In the genomic region with DNA sequence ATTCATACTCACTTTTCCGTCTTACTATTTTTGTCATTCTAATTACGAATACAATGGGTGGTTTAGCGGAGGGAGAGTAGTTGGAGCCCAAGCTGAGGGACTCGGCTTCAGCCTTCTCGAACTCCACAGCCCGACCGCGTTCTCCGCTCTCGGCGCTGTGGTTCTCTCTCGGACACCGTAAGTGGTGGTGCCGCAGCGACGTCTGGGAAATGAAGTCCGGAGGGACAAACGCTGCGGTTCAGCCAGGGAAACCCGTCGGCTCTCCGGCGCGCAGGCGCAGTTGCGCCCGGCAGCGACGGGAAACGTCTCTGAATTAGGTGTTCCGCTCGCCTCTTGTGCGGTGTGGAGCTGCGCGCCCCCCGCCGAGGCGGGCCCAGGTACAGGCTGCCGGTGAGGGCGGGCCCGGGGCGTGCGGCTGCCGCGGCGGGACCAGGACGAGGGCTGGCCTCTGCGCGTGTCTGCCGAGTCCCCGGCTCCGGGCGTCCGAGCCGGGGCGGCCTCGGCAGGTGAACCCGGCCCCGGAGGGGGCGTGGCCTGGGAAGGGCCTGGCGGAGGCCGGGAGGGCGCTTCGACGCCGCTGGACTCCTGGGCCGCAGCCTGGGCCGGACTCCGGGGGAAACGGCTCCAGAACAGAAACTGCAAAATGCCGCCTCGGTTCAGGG, we compare ENCODE assay signal across 1 cellular context.
TF ChIP-seq lines count a peak whose summit lies in the region.

ZNF879 (plus strand) TSS at position 277 of the 662 bp plus-strand sequence. CDS start 1,201 bp downstream, outside the sequence.

TF ChIP-seq in HEK293, 187 proteins besides CTCF, POLR2A, EP300 and RAD21 (continued from another document and continues in another):
- TF ChIP-seq, protein P1, sequence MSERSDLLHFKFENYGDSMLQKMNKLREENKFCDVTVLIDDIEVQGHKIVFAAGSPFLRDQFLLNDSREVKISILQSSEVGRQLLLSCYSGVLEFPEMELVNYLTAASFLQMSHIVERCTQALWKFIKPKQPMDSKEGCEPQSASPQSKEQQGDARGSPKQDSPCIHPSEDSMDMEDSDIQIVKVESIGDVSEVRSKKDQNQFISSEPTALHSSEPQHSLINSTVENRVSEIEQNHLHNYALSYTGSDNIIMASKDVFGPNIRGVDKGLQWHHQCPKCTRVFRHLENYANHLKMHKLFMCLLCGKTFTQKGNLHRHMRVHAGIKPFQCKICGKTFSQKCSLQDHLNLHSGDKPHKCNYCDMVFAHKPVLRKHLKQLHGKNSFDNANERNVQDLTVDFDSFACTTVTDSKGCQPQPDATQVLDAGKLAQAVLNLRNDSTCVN (tag by site-specific recombination; optimal IDR thresholded peaks at IDR 0.05): peak; percentile 59
- TF ChIP-seq, protein P2, sequence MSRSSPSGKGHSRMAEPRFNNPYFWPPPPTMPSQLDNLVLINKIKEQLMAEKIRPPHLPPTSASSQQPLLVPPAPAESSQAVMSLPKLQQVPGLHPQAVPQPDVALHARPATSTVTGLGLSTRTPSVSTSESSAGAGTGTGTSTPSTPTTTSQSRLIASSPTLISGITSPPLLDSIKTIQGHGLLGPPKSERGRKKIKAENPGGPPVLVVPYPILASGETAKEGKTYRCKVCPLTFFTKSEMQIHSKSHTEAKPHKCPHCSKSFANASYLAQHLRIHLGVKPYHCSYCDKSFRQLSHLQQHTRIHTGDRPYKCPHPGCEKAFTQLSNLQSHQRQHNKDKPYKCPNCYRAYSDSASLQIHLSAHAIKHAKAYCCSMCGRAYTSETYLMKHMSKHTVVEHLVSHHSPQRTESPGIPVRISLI (tag by site-specific recombination; IDR thresholded peaks at IDR 0.05): no peak
- no peak for TF ChIP-seq ZIC2 (tag by site-specific recombination; IDR thresholded peaks at IDR 0.05)
- peak; percentile 70; the same call in 1 of the 2 replicates for TF ChIP-seq ZNF2 (tag by site-specific recombination; IDR thresholded peaks at IDR 0.05)
- TF ChIP-seq ZNF140 (tag by site-specific recombination; IDR thresholded peaks at IDR 0.05): peak; percentile 34; the same call in 1 of the 2 replicates
- no peak for TF ChIP-seq ZNF704 (tag by site-specific recombination; IDR thresholded peaks at IDR 0.05)
- no peak for TF ChIP-seq ZNF391 (tag by site-specific recombination; IDR thresholded peaks at IDR 0.05; ENCODE audit: borderline replicate concordance, low read depth)
- no peak for TF ChIP-seq ZNF184 (tag by site-specific recombination; IDR thresholded peaks at IDR 0.05)
- no peak for TF ChIP-seq INSM2 (tag by site-specific recombination; IDR thresholded peaks at IDR 0.05)
- TF ChIP-seq ZNF341 (tag by site-specific recombination; IDR thresholded peaks at IDR 0.05; ENCODE audit: low read depth): 0 out of 2 replicates have a peak, but pooled peaks have one; percentile 16
- TF ChIP-seq ZNF473 (tag by site-specific recombination; IDR thresholded peaks at IDR 0.05): no peak
- no peak for TF ChIP-seq ZNF24 (tag by site-specific recombination; IDR thresholded peaks at IDR 0.05)
- peak; percentile 44; the same call in 1 of the 2 replicates for TF ChIP-seq ZBTB11 (tag by site-specific recombination; conservative IDR thresholded peaks at IDR 0.05; ENCODE audit: low read depth)
- 0 out of 2 replicates have a peak, but pooled peaks have one; percentile 26 for TF ChIP-seq ZBTB20 (tag by site-specific recombination; IDR thresholded peaks at IDR 0.05)
- no peak for TF ChIP-seq ZNF121 (tag by site-specific recombination; IDR thresholded peaks at IDR 0.05)
- TF ChIP-seq BCL11B (tag by site-specific recombination; IDR thresholded peaks at IDR 0.05; ENCODE audit: low read depth): no peak
- TF ChIP-seq ZFP3 (tag by site-specific recombination; IDR thresholded peaks at IDR 0.05; ENCODE audit: low read depth): no peak
- TF ChIP-seq GLI4 (tag by site-specific recombination; IDR thresholded peaks at IDR 0.05): no peak
- 0 out of 2 replicates have a peak, but pooled peaks have one; percentile 29 for TF ChIP-seq KLF10 (tag by site-specific recombination; IDR thresholded peaks at IDR 0.05)
- TF ChIP-seq ZNF561 (tag by site-specific recombination; IDR thresholded peaks at IDR 0.05; ENCODE audit: borderline replicate concordance): no peak; the same call in 1 of the 2 replicates
- TF ChIP-seq SALL2 (tag by site-specific recombination; IDR thresholded peaks at IDR 0.05; ENCODE audit: borderline replicate concordance): no peak
- no peak for TF ChIP-seq ZNF776 (tag by site-specific recombination; IDR thresholded peaks at IDR 0.05; ENCODE audit: borderline replicate concordance)
- TF ChIP-seq, protein P3, sequence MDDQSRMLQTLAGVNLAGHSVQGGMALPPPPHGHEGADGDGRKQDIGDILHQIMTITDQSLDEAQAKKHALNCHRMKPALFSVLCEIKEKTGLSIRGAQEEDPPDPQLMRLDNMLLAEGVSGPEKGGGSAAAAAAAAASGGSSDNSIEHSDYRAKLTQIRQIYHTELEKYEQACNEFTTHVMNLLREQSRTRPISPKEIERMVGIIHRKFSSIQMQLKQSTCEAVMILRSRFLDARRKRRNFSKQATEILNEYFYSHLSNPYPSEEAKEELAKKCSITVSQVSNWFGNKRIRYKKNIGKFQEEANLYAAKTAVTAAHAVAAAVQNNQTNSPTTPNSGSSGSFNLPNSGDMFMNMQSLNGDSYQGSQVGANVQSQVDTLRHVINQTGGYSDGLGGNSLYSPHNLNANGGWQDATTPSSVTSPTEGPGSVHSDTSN (CRISPR knock-in tag; IDR thresholded peaks at IDR 0.05): no peak
- TF ChIP-seq GLIS1 (tag by site-specific recombination; IDR thresholded peaks at IDR 0.05): peak; percentile 52; the same call in 1 of the 2 replicates
- TF ChIP-seq, protein P4, sequence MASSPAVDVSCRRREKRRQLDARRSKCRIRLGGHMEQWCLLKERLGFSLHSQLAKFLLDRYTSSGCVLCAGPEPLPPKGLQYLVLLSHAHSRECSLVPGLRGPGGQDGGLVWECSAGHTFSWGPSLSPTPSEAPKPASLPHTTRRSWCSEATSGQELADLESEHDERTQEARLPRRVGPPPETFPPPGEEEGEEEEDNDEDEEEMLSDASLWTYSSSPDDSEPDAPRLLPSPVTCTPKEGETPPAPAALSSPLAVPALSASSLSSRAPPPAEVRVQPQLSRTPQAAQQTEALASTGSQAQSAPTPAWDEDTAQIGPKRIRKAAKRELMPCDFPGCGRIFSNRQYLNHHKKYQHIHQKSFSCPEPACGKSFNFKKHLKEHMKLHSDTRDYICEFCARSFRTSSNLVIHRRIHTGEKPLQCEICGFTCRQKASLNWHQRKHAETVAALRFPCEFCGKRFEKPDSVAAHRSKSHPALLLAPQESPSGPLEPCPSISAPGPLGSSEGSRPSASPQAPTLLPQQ (tag by site-specific recombination; IDR thresholded peaks at IDR 0.05): peak; percentile 29; the same call in 1 of the 2 replicates
- no peak for TF ChIP-seq ZNF155 (tag by site-specific recombination; IDR thresholded peaks at IDR 0.05)
- no peak for TF ChIP-seq ZNF148 (tag by site-specific recombination; IDR thresholded peaks at IDR 0.05; ENCODE audit: borderline replicate concordance)
- TF ChIP-seq ZNF211 (tag by site-specific recombination; IDR thresholded peaks at IDR 0.05; ENCODE audit: low read depth): no peak
- no peak for TF ChIP-seq ZFP69B (tag by site-specific recombination; IDR thresholded peaks at IDR 0.05)
- no peak for TF ChIP-seq ZNF169 (tag by site-specific recombination; IDR thresholded peaks at IDR 0.05)
- TF ChIP-seq ZNF791 (tag by site-specific recombination; IDR thresholded peaks at IDR 0.05): no peak
- no peak for TF ChIP-seq ZNF202 (tag by site-specific recombination; IDR thresholded peaks at IDR 0.05; ENCODE audit: borderline replicate concordance)
- no peak; the same call in 1 of the 2 replicates for TF ChIP-seq KLF8 (tag by site-specific recombination; IDR thresholded peaks at IDR 0.05)
- TF ChIP-seq GLIS2 (tag by site-specific recombination; IDR thresholded peaks at IDR 0.05): no peak
- TF ChIP-seq ZNF626 (tag by site-specific recombination; IDR thresholded peaks at IDR 0.05): no peak
- TF ChIP-seq YY2 (tag by site-specific recombination; IDR thresholded peaks at IDR 0.05): no peak
- TF ChIP-seq ZNF549 (tag by site-specific recombination; IDR thresholded peaks at IDR 0.05): no peak
- TF ChIP-seq ZNF280D (tag by site-specific recombination; IDR thresholded peaks at IDR 0.05): peak; percentile 72; the same call in 1 of the 2 replicates
- no peak for TF ChIP-seq ZNF16 (tag by site-specific recombination; IDR thresholded peaks at IDR 0.05; ENCODE audit: low read depth)
- TF ChIP-seq SCRT1 (tag by site-specific recombination; IDR thresholded peaks at IDR 0.05; ENCODE audit: borderline replicate concordance): no peak
- TF ChIP-seq ZNF76 (tag by site-specific recombination; IDR thresholded peaks at IDR 0.05; ENCODE audit: borderline replicate concordance, low read depth): peak; percentile 87; the same call in 1 of the 2 replicates
- no peak for TF ChIP-seq KLF1 (tag by site-specific recombination; IDR thresholded peaks at IDR 0.05)
- TF ChIP-seq ZNF354C (tag by site-specific recombination; IDR thresholded peaks at IDR 0.05; ENCODE audit: borderline replicate concordance, low read depth): no peak
- TF ChIP-seq KLF16 (tag by site-specific recombination; IDR thresholded peaks at IDR 0.05): no peak
